10 cellular contexts compared by ENCODE assay signal in the genomic region with DNA sequence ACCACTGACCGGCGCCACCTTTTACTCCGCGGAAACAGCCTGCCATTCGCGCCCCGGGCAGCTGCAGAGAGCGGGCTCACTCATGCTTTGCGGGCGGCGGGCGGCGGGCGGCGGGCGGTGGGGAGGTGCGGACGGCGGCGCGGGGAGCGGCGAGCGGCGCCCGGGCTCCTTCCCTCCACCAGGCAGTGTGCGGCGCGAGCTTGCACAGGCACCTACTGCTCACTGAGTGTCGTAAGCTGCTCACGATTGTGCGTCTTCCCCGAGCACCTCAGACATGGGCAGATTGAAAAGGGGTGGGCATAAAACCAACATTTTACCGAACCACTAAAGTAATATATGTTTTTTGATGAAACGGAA. TPM values are rescaled to one million over a fixed set of nuclear protein-coding genes. Genes with fewer than 3 reads are reported as not detected.
DNase-seq lines count a peak whose midpoint lies in the region; ATAC-seq and TF ChIP-seq lines count a peak whose summit lies in the region.
"Had no signal": no experiment of that assay in that cellular context is flagged by ENCODE, and none has a peak within 500 bp of the region (broad histone marks: within the 10 kb centered on the region; RNA-seq: fewer than 3 reads in every experiment).

LRRTM1 (minus strand) TSS at position 231 of the 357 bp plus-strand sequence. CDS start 933 bp downstream, outside the sequence.

- H2BK5ac ChIP-seq in IMR-90 (ENCODE audit: low read depth, low read length, poor library complexity, severe bottlenecking) = no peak within 1 kb of the TSS

- H4K5ac ChIP-seq in IMR-90 (ENCODE audit: low read depth, low read length) = no peak within 1 kb of the TSS

- H3K4me1 ChIP-seq in IMR-90 (ENCODE audit: control insufficient read depth, insufficient read depth, low read length) (no peaks in the 10 kb centered on the region), stomach smooth muscle (ENCODE audit: control insufficient read depth, insufficient read depth, low read length) (peaks cover 17% of the 10 kb centered on the region), Karpas-422 (ENCODE audit: low read length) (peaks cover 15% of the 10 kb centered on the region)

- H4K20me1 ChIP-seq in IMR-90 (ENCODE audit: insufficient read depth, low read length) (no peaks in the 10 kb centered on the region), Karpas-422 (ENCODE audit: insufficient read depth, low read depth, low read length) (no peaks in the 10 kb centered on the region)

- no peaks in the 10 kb centered on the region for H3K79me2 ChIP-seq in Karpas-422 (ENCODE audit: low read length)

- H2BK20ac ChIP-seq in IMR-90 (ENCODE audit: low read depth, low read length) = no peak within 1 kb of the TSS

- no peak within 1 kb of the TSS for H3K14ac ChIP-seq in IMR-90 (replicated peaks; ENCODE audit: low read depth, low read length)

- H2AK9ac ChIP-seq in IMR-90 (replicated peaks; ENCODE audit: low read depth, low read length, poor library complexity) = no peak within 1 kb of the TSS

- H3K27ac ChIP-seq in IMR-90 (ENCODE audit: insufficient read depth, low read length) = no peak within 1 kb of the TSS
- no peak within 1 kb of the TSS for H3K27ac ChIP-seq in stomach smooth muscle (ENCODE audit: low read length)
- no peak within 1 kb of the TSS for H3K27ac ChIP-seq in Karpas-422 (ENCODE audit: low read length)

- no peak within 1 kb of the TSS for H4K91ac ChIP-seq in IMR-90 (ENCODE audit: insufficient read depth, low read depth, low read length)

- intact Hi-C loops in IMR-90 (cut with micrococcal nuclease) = no loop called here

- no peak within 1 kb of the TSS for H3K23ac ChIP-seq in IMR-90 (ENCODE audit: low read depth, low read length)

- H3K4ac ChIP-seq in IMR-90 (ENCODE audit: low read depth, low read length) = no peak within 1 kb of the TSS

- no peaks in the 10 kb centered on the region for H3K9me3 ChIP-seq in IMR-90 (ENCODE audit: control insufficient read depth, insufficient read depth, low read length)
- H3K9me3 ChIP-seq in stomach smooth muscle (ENCODE audit: control insufficient read depth in 2 of 2, low read length in 2 of 2) = no peaks in the 10 kb centered on the region
- H3K9me3 ChIP-seq in Karpas-422 (ENCODE audit: low read length) = no peaks in the 10 kb centered on the region

- no peak within 1 kb of the TSS for H2BK15ac ChIP-seq in IMR-90 (ENCODE audit: low read depth, low read length)

- no peak within 1 kb of the TSS for H4K8ac ChIP-seq in IMR-90 (ENCODE audit: low read depth in 2 of 2, low read length in 2 of 2)

- H2BK120ac ChIP-seq in IMR-90 (ENCODE audit: low read depth, low read length) = no peak within 1 kb of the TSS

- dilution Hi-C loops in IMR-90 (cut with HindIII; ENCODE audit: low sequenced_read_pairs, unreplicated experiment) = no loop called here

- DNase-seq in IMR-90 = no peak
- peak; percentile 20 for DNase-seq in astrocyte of the hippocampus (ENCODE audit: low read depth, low spot score)
- peak; percentile 25 for DNase-seq in iPS-NIHi11 (ENCODE audit: low spot score)
- no peak for DNase-seq in NCI-H526 treated with DMSO at 0.1 percent for 48 hours (lab: John Stamatoyannopoulos, UW)
- DNase-seq in Karpas-422 = no peak
- no peak for DNase-seq in activated gamma-delta T cell (lab: John Stamatoyannopoulos, UW)

- no peaks in the 10 kb centered on the region for H3K79me1 ChIP-seq in IMR-90 (ENCODE audit: low read depth in 1 of 2, low read length in 2 of 2)

- POLR2A ChIA-PET in IMR-90 (lab: Charles Lee; ENCODE audit: unreplicated experiment) = interaction anchor here (0.7 kb wide), 1 partner anchor 19 kb away, joined by 5 read pairs; no protein-coding TSS in a partner anchor

- CTCF ChIA-PET in IMR-90 (lab: Yijun Ruan, JAX) = no interaction called here

- H3K4me3 ChIP-seq in IMR-90 (ENCODE audit: insufficient read depth, low read depth, low read length) (peak within 1 kb of the TSS; percentile 27; the same call in 1 of the 2 replicates), stomach smooth muscle (ENCODE audit: low read length in 2 of 2) (peak within 1 kb of the TSS; percentile 73), Karpas-422 (ENCODE audit: low read length) (no peak within 1 kb of the TSS)

- no peak for TF ChIP-seq POLR2A in IMR-90 (IDR thresholded peaks at IDR 0.05; ENCODE audit: low read depth, low read length)

- no CpG with 5 or more reads among the region's 35 CpGs for WGBS in IMR-90 (ENCODE audit: extremely low coverage in 2 of 2, insufficient read length in 1 of 2), 2 experiments

- peak within 1 kb of the TSS; percentile 63 for H2AFZ ChIP-seq in IMR-90 (replicated peaks; ENCODE audit: low read length, poor library complexity)
- no peak within 1 kb of the TSS for H2AFZ ChIP-seq in Karpas-422 (ENCODE audit: low read length)

- H2AK5ac ChIP-seq in IMR-90 (ENCODE audit: low read depth, low read length) = no peak within 1 kb of the TSS

- ATAC-seq in IMR-90 (ENCODE audit: low read depth) (peak; percentile 54), HG03095 (IDR thresholded peaks at IDR 0.05; ENCODE audit: unreplicated experiment) (no peak)

- H3K36me3 ChIP-seq in IMR-90 (ENCODE audit: control insufficient read depth, insufficient read depth, low read length) (no peaks in the 10 kb centered on the region), stomach smooth muscle (ENCODE audit: control insufficient read depth in 2 of 2, insufficient read depth in 2 of 2, low read length in 2 of 2) (no peaks in the 10 kb centered on the region), Karpas-422 (ENCODE audit: insufficient read depth, low read length) (no peaks in the 10 kb centered on the region)

- no peak within 1 kb of the TSS for H3K9ac ChIP-seq in IMR-90 (ENCODE audit: low read depth, low read length)
- no peak within 1 kb of the TSS for H3K9ac ChIP-seq in stomach smooth muscle (ENCODE audit: low read length in 2 of 2)
- no peak within 1 kb of the TSS for H3K9ac ChIP-seq in Karpas-422 (ENCODE audit: low read length)

- no TSS peak for BruUV-seq in IMR-90 (replicated peaks; lab: Mats Ljungman, UMichigan)

- H3K4me2 ChIP-seq in IMR-90 (ENCODE audit: low read depth, low read length) (peak within 1 kb of the TSS; percentile 78; the same call in 1 of the 2 replicates), Karpas-422 (ENCODE audit: low read depth, low read length, poor library complexity, severe bottlenecking) (no peak within 1 kb of the TSS)

- no peak for TF ChIP-seq CTCF in IMR-90 (conservative IDR thresholded peaks at IDR 0.05; ENCODE audit: low read depth, low read length)

- H3K18ac ChIP-seq in IMR-90 (ENCODE audit: low read depth, low read length) = no peak within 1 kb of the TSS

- H3K9me2 ChIP-seq in Karpas-422 (replicated peaks; ENCODE audit: insufficient read depth, low read length) = no peaks in the 10 kb centered on the region

- H3K27me3 ChIP-seq in IMR-90 (ENCODE audit: control insufficient read depth, insufficient read depth, low read length) = peaks cover 42% of the 10 kb centered on the region
- H3K27me3 ChIP-seq in stomach smooth muscle (ENCODE audit: control insufficient read depth in 1 of 2, insufficient read depth in 2 of 2, low read length in 2 of 2) = peaks cover 12 to 27% of the 10 kb centered on the region in 2 donors
- H3K27me3 ChIP-seq in Karpas-422 (ENCODE audit: low read length) = no peaks in the 10 kb centered on the region

- in situ Hi-C loops in IMR-90 (cut with MboI; ENCODE audit: low sequenced_read_pairs) = no loop called here

- no peaks in the 10 kb centered on the region for H3K9me1 ChIP-seq in IMR-90 (ENCODE audit: insufficient read depth, low read length)

- H3K56ac ChIP-seq in IMR-90 (ENCODE audit: extremely low read depth, insufficient read depth, low read length) = no peak within 1 kb of the TSS

- no peak for TF ChIP-seq RAD21 in IMR-90 (IDR thresholded peaks at IDR 0.05; ENCODE audit: low read length)

TF ChIP-seq in IMR-90, 13 proteins besides CTCF, POLR2A, EP300 and RAD21:
- TF ChIP-seq BHLHE40 (IDR thresholded peaks at IDR 0.05; ENCODE audit: low read depth, low read length) = no peak
- TF ChIP-seq CEBPB (IDR thresholded peaks at IDR 0.05; ENCODE audit: low read depth, low read length) = no peak
- no peak for TF ChIP-seq NFE2L2 (IDR thresholded peaks at IDR 0.05; ENCODE audit: low read depth, low read length)
- TF ChIP-seq RCOR1 (IDR thresholded peaks at IDR 0.05; ENCODE audit: insufficient replicate concordance, low read length) = no peak
- no peak for TF ChIP-seq MXI1 (IDR thresholded peaks at IDR 0.05; ENCODE audit: borderline replicate concordance, low read depth, low read length)
- TF ChIP-seq FOS (IDR thresholded peaks at IDR 0.05; ENCODE audit: low read depth, low read length) = no peak
- TF ChIP-seq CHD1 (IDR thresholded peaks at IDR 0.05; ENCODE audit: low read depth, low read length) = no peak
- no peak for TF ChIP-seq MAZ (IDR thresholded peaks at IDR 0.05; ENCODE audit: borderline replicate concordance, low read depth, low read length)
- TF ChIP-seq SMC3 (IDR thresholded peaks at IDR 0.05; ENCODE audit: low read depth, low read length) = no peak
- no peak for TF ChIP-seq RFX5 (IDR thresholded peaks at IDR 0.05; ENCODE audit: low read depth, low read length)
- TF ChIP-seq ELK1 (IDR thresholded peaks at IDR 0.05; ENCODE audit: borderline replicate concordance, low read depth, low read length) = no peak
- TF ChIP-seq MAFK (IDR thresholded peaks at IDR 0.05; ENCODE audit: low read depth, low read length) = no peak
- TF ChIP-seq, protein P1, sequence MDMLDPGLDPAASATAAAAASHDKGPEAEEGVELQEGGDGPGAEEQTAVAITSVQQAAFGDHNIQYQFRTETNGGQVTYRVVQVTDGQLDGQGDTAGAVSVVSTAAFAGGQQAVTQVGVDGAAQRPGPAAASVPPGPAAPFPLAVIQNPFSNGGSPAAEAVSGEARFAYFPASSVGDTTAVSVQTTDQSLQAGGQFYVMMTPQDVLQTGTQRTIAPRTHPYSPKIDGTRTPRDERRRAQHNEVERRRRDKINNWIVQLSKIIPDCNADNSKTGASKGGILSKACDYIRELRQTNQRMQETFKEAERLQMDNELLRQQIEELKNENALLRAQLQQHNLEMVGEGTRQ (IDR thresholded peaks at IDR 0.05; ENCODE audit: low read depth, low read length) = no peak
TF ChIP-seq in IMR-90: peak in this region for 0.

RNA-seq across cellular contexts. Expression of gene LRRTM1, which starts in this region (rescaled TPM):
- total RNA-seq in IMR-90 (2012; rRNA removed) = not detected in 2 replicates
- polyA plus RNA-seq in IMR-90 (2012; rRNA removed) = not detected in 2 replicates
- polyA plus RNA-seq in IMR-90 (2012; cell fraction: cytosol; rRNA removed) = not detected in 2 replicates
- not detected in 2 replicates for polyA plus RNA-seq in IMR-90 (2012; cell fraction: nucleus; rRNA removed; ENCODE audit: low replicate concordance)
- total RNA-seq in Karpas-422 (2014; rRNA removed; shearing (Covaris generic); ENCODE audit: low replicate concordance) = not detected in 2 replicates
- total RNA-seq: M059J, mesenteric fat pad had no signal

Comparison
In these comparisons a context has a peak if more than half of its experiments do, and no peak if none do; other contexts are left out.
1. Peak in ATAC-seq, H3K4me3 ChIP-seq and H3K4me2 ChIP-seq in IMR-90; RNA of the gene not detected or under 1 TPM.
2. DNase-seq: peak in astrocyte of the hippocampus (single experiment) and iPS-NIHi11 (single experiment); none in IMR-90 (single experiment), NCI-H526 treated with DMSO at 0.1 percent for 48 hours (single experiment), Karpas-422 (single experiment) and activated gamma-delta T cell (single experiment).